In the genomic region with DNA sequence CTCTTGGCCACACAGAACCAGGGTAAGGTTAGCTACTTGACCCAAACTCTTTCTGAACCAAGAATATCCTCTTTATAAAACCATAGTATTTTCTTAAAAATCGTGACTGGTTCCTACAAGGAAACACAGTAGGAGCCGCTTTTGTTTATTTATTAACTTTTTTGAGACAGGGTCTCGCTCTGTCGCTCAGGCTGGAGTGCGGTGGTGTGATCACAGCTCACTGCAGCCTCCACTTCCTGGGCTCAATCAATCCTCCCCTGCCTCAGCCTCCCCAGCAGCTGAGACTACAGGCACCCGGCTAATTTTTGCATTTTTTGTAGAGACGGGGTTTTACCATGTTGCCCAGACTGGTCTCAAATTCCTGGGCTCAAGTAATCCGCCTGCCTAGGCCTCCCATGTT, we compare ENCODE assay signal across 20 cellular contexts.
"Had no signal": no experiment of that assay in that cellular context is flagged by ENCODE, and none has a peak within 500 bp of the region (broad histone marks: within the 10 kb centered on the region; RNA-seq: fewer than 3 reads in every experiment).

No MANE protein-coding gene starts in this region.

- H3K9me3 ChIP-seq: colonic mucosa, heart left ventricle, ovary, suprapubic skin, thyroid gland, upper lobe of left lung had no signal

- DNase-seq: colonic mucosa; dorsolateral prefrontal cortex; effector memory CD4-positive, alpha-beta T cell; heart left ventricle; hippocampal formation; mesendoderm; naive B cell; nephron progenitor cell; nucleus accumbens; right cardiac atrium; stimulated activated CD4-positive, alpha-beta T cell treated with anti-CD3 and anti-CD28 coated beads, Interleukin-4, amount 100 ng/mL, for 1 hour; stimulated activated CD8-positive, alpha-beta memory T cell treated with anti-CD3 and anti-CD28 coated beads, Interleukin-4, amount 100 ng/mL, for 48 hours; stimulated activated naive CD8-positive, alpha-beta T cell treated with anti-CD3 and anti-CD28 coated beads, Interleukin-15, Interleukin-2, amounts not matched to agents 100 U/mL and 50 U/mL, for 24 hours; thyroid gland; upper lobe of left lung had no signal

- H3K36me3 ChIP-seq: colonic mucosa, heart left ventricle, ovary, suprapubic skin, thyroid gland, upper lobe of left lung had no signal

- H3K27me3 ChIP-seq: colonic mucosa, heart left ventricle, ovary, suprapubic skin, thyroid gland, upper lobe of left lung had no signal

- H3K4me2 ChIP-seq: smooth muscle cell had no signal

- H3K27ac ChIP-seq: colonic mucosa, dorsolateral prefrontal cortex, heart left ventricle, ovary, suprapubic skin, thyroid gland, upper lobe of left lung had no signal

- H3K9me3 Mint-ChIP-seq: naive B cell; nephron progenitor cell; stimulated activated effector memory CD8-positive, alpha-beta T cell treated with anti-CD3 and anti-CD28 coated beads, Interleukin-12 subunit alpha, Interleukin-12 subunit beta, amount 100 ng/mL, for 72 hours had no signal

- H3K4me3 Mint-ChIP-seq: naive B cell; nephron progenitor cell; stimulated activated effector memory CD8-positive, alpha-beta T cell treated with anti-CD3 and anti-CD28 coated beads, Interleukin-12 subunit alpha, Interleukin-12 subunit beta, amount 100 ng/mL, for 72 hours had no signal

- H3K36me3 Mint-ChIP-seq: naive B cell; stimulated activated effector memory CD8-positive, alpha-beta T cell treated with anti-CD3 and anti-CD28 coated beads, Interleukin-12 subunit alpha, Interleukin-12 subunit beta, amount 100 ng/mL, for 72 hours had no signal

- ATAC-seq: esophagus mucosa; heart left ventricle; right cardiac atrium; stimulated activated effector memory CD8-positive, alpha-beta T cell treated with anti-CD3 and anti-CD28 coated beads, Interleukin-12 subunit alpha, Interleukin-12 subunit beta, amount 100 ng/mL, for 72 hours; stimulated activated naive CD8-positive, alpha-beta T cell treated with anti-CD3 and anti-CD28 coated beads, Interleukin-15, Interleukin-2, amounts not matched to agents 100 U/mL and 50 U/mL, for 24 hours had no signal

- H3K4me3 ChIP-seq: colonic mucosa, dorsolateral prefrontal cortex, heart left ventricle, ovary, smooth muscle cell, suprapubic skin, thyroid gland, upper lobe of left lung had no signal

- H3K27ac Mint-ChIP-seq: nephron progenitor cell; stimulated activated effector memory CD8-positive, alpha-beta T cell treated with anti-CD3 and anti-CD28 coated beads, Interleukin-12 subunit alpha, Interleukin-12 subunit beta, amount 100 ng/mL, for 72 hours had no signal
